Comparison of ENCODE assay signal across 20 cellular contexts in the genomic region with DNA sequence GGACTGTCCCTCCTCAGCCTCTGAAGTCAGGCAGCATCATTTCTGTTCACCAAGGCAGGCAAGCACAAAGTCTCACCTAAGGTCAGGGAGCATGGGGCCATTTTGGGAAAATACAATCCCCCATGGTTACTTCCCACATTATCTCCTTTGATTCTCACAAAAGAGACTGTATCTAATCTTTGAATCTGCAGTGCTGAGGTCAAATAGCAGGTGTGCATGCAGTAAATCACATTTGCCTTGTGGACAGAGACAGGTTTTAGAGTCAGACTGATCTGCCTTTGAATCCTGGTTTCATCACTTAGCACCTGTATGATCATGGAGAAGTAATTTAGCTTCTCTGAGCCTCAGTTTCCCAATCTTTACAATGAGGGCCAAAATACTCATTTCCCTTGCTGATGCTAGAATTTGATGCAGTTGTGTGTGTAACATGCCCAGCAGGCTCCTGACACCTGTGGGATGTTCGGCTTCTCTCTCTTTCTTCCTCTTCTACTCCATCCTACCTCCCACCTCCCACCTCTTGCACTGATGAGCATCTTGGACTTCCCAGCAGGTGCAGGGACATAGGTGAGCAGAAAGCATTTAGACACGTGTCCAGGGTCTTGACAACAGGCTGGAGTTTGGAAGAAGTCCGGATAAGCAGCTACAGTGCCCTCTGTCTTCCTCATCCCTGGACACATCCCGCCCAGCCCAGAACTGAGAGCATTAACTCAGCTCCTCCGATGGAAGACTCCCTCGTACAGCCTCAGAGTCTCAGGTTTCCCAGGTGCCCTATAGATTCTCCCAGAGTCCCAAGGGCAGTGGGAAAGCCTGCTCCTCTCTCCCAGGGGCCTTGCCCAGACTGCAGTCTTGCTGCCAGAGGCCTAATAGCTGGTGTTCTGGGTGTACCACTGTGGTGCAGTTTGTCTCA.
"Had no signal": no experiment of that assay in that cellular context is flagged by ENCODE, and none has a peak within 500 bp of the region (broad histone marks: within the 10 kb centered on the region; RNA-seq: fewer than 3 reads in every experiment).

No MANE protein-coding gene starts in this region.

- H3K27ac Mint-ChIP-seq: activated naive CD8-positive, alpha-beta T cell treated with anti-CD3 and anti-CD28 coated beads, Interleukin-2, amount 10 ng/mL, durations not matched to agents 7 days and 5 days had no signal

- H3K36me3 Mint-ChIP-seq: activated naive CD8-positive, alpha-beta T cell treated with anti-CD3 and anti-CD28 coated beads, Interleukin-2, amount 10 ng/mL, durations not matched to agents 7 days and 5 days; type B pancreatic cell had no signal

- H3K9me3 ChIP-seq: gastrocnemius medialis, heart left ventricle, left ventricle myocardium inferior, mucosa of descending colon, neutrophil, pancreas had no signal

- H3K4me3 ChIP-seq: gastrocnemius medialis, heart left ventricle, left ventricle myocardium inferior, mucosa of descending colon, pancreas had no signal

- ATAC-seq: esophagus mucosa; mucosa of descending colon; naive thymus-derived CD8-positive, alpha-beta T cell; pancreas; stimulated activated naive CD8-positive, alpha-beta T cell treated with anti-CD3 and anti-CD28 coated beads, Interleukin-15, Interleukin-2, amounts not matched to agents 100 U/mL and 50 U/mL, for 24 hours had no signal

- H3K4me1 ChIP-seq: pancreas had no signal

- H3K9me3 Mint-ChIP-seq: activated naive CD8-positive, alpha-beta T cell treated with anti-CD3 and anti-CD28 coated beads, Interleukin-2, amount 10 ng/mL, durations not matched to agents 7 days and 5 days; central memory CD8-positive, alpha-beta T cell; naive thymus-derived CD8-positive, alpha-beta T cell; type B pancreatic cell had no signal

- DNase-seq: activated CD4-positive, alpha-beta T cell treated with anti-CD3 and anti-CD28 coated beads, Interleukin-2, amount 50 U/mL, for 4 hours; activated naive CD4-positive, alpha-beta T cell; activated naive CD8-positive, alpha-beta T cell treated with anti-CD3 and anti-CD28 coated beads, Interleukin-2, amount 10 ng/mL, durations not matched to agents 7 days and 5 days; brain microvascular endothelial cell; cortex of kidney; effector CD8-positive, alpha-beta T cell; gastrocnemius medialis; left ventricle myocardium inferior; mucosa of descending colon; naive thymus-derived CD8-positive, alpha-beta T cell; pancreas; stimulated activated CD4-positive, alpha-beta T cell treated with anti-CD3 and anti-CD28 coated beads, Interleukin-12 subunit alpha, Interleukin-12 subunit beta, amount 100 ng/mL, for 4 hours; stimulated activated CD4-positive, alpha-beta T cell treated with anti-CD3 and anti-CD28 coated beads, Interleukin-1b, Interleukin-23, amount 100 ng/mL, for 48 hours; stimulated activated naive CD8-positive, alpha-beta T cell treated with anti-CD3 and anti-CD28 coated beads, Interleukin-15, Interleukin-2, amounts not matched to agents 100 U/mL and 50 U/mL, for 24 hours; WERI-Rb-1 had no signal

- H3K27me3 Mint-ChIP-seq: central memory CD8-positive, alpha-beta T cell; naive thymus-derived CD8-positive, alpha-beta T cell; type B pancreatic cell had no signal

- H3K36me3 ChIP-seq: brain microvascular endothelial cell, neutrophil, pancreas, WERI-Rb-1 had no signal

- H3K27ac ChIP-seq: brain microvascular endothelial cell, neutrophil, pancreas, WERI-Rb-1 had no signal

- H3K4me3 Mint-ChIP-seq: activated naive CD8-positive, alpha-beta T cell treated with anti-CD3 and anti-CD28 coated beads, Interleukin-2, amount 10 ng/mL, durations not matched to agents 7 days and 5 days; central memory CD8-positive, alpha-beta T cell; naive thymus-derived CD8-positive, alpha-beta T cell; type B pancreatic cell had no signal

- H3K4me1 Mint-ChIP-seq: central memory CD8-positive, alpha-beta T cell had no signal

- H3K27me3 ChIP-seq: brain microvascular endothelial cell, gastrocnemius medialis, heart left ventricle, neutrophil, pancreas had no signal
